In the genomic region with DNA sequence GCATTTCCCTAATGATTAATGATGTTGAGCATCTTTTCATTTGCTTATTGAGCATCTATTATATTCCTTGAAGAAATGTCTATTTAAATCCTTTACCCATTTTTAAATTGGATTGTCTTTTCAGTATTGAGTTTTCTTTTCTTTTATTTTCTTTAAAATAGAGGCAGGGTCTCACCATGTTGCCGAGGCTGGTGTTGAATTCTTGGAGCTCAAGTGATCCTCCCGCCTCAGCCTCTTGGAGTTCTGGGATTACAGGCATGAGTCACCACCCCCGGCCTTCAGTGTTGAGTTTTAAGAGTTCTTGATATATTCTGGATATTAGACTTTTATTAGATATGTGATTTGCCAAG, we compare ENCODE assay signal across 9 cellular contexts.
"Had no signal": no experiment of that assay in that cellular context is flagged by ENCODE, and none has a peak within 500 bp of the region (broad histone marks: within the 10 kb centered on the region; RNA-seq: fewer than 3 reads in every experiment).

No MANE protein-coding gene starts in this region.

- FAIRE-seq: H1, H54, K562 had no signal

- H3K4me1 Mint-ChIP-seq: GM23338, H9 had no signal

- H3K4me3 ChIP-seq: GM23338, K562 had no signal

- H3K27ac Mint-ChIP-seq: GM23338, H9 had no signal

- ATAC-seq: GM23338, K562 had no signal

- H3K27ac ChIP-seq: HL-60 had no signal

- DNase-seq: H9, HCEC 1CT, IMR-90, KG1 had no signal

- H3K4me2 ChIP-seq: GM23338 had no signal

- H3K4me3 Mint-ChIP-seq: GM23338, H9 had no signal
